9 cellular contexts compared by ENCODE assay signal in genomic region chr13:77919351-77920294, GRCh38. TPM values are rescaled to one million over a fixed set of nuclear protein-coding genes. Genes with fewer than 3 reads are reported as not detected.
DNase-seq lines count a peak whose midpoint lies in the region; ATAC-seq and TF ChIP-seq lines count a peak whose summit lies in the region.
"Had no signal": no experiment of that assay in that cellular context is flagged by ENCODE, and none has a peak within 500 bp of the region (broad histone marks: within the 10 kb centered on the region; RNA-seq: fewer than 3 reads in every experiment).

No MANE protein-coding gene starts in this region.

- H3K27me3 ChIP-seq in psoas muscle (ENCODE audit: insufficient read depth in 3 of 3, low read length in 2 of 3) = peaks cover 0 to 39% (median 4%) of the 10 kb centered on the region in 3 donors

- intact Hi-C loops in left cardiac atrium (cut with DNase I) = loop anchor here in 1 of 2 donors (5.0 to 10.0 kb wide), 4 partner anchors 55 to 203 kb away; no protein-coding TSS in a partner anchor
- intact Hi-C loops in psoas muscle (cut with DNase I) = no loop called here

- H3K27ac ChIP-seq in psoas muscle = no peak overlapping the region
- H3K27ac ChIP-seq: 22Rv1 had no signal

- no peaks in the 10 kb centered on the region for H3K36me3 ChIP-seq in psoas muscle (ENCODE audit: insufficient read depth in 1 of 2, low read depth in 1 of 2)

- no peaks in the 10 kb centered on the region for H3K4me1 ChIP-seq in psoas muscle

- H3K4me3 ChIP-seq in WI38 (ENCODE audit: low read depth, low read length) (peak overlapping the region; percentile 73), psoas muscle (peak overlapping the region; percentile 69)

- DNase-seq in DMS 273 (lab: John Stamatoyannopoulos, UW; ENCODE audit: unreplicated experiment) (peak; percentile 59), DMS 273 treated with DMSO at 0.1 percent for 48 hours (lab: John Stamatoyannopoulos, UW) (no peak), left cardiac atrium (peak; percentile 76), psoas muscle (peak; percentile 41 to 82), HPDE6-E6E7 (ENCODE audit: extremely low spot score) (no peak)

- no peaks in the 10 kb centered on the region for H3K9me3 ChIP-seq in psoas muscle

- no peak for TF ChIP-seq CTCF in WI38 (IDR thresholded peaks at IDR 0.05; ENCODE audit: low read depth, low read length)
- TF ChIP-seq CTCF in psoas muscle (IDR thresholded peaks at IDR 0.05) = no peak

- 7% methylated on average over 35 of the region's 35 CpGs for WGBS in psoas muscle, 3 donors

- peak; percentile 82 to 89 for ATAC-seq in left cardiac atrium
- ATAC-seq in psoas muscle = peak in 3 of 4 donors; percentile 59 to 78 (median 65)
- ATAC-seq in HG03045 (IDR thresholded peaks at IDR 0.05; ENCODE audit: unreplicated experiment) = no peak
- no peak for ATAC-seq in GM19023 (IDR thresholded peaks at IDR 0.05; ENCODE audit: unreplicated experiment)

RNA-seq across cellular contexts. Expression of gene EDNRB, which starts 1.0 kb away (rescaled TPM):
- 10 to 100 TPM; 29.5 to 54.3 TPM for total RNA-seq in left cardiac atrium
- total RNA-seq in psoas muscle = 10 to 100 TPM in 2 of 4 donors, 1 to 10 TPM in 2; 7.1 to 12.4 (median 9.3) TPM
- polyA plus RNA-seq in psoas muscle = 1 to 10 TPM; 6.0 to 6.3 (median 6.2) TPM

Comparison
In these comparisons a context has a peak if more than half of its experiments do, and no peak if none do; other contexts are left out.
1. DNase-seq: peak in DMS 273 (single experiment), left cardiac atrium (single experiment) and psoas muscle (2 of 2); none in DMS 273 treated with DMSO at 0.1 percent for 48 hours (single experiment) and HPDE6-E6E7 (single experiment).
2. ATAC-seq: peak in left cardiac atrium (2 of 2) and psoas muscle (3 of 4); none in HG03045 (single experiment) and GM19023 (single experiment).